Comparison of ENCODE assay signal across 1 cellular context in the genomic region with DNA sequence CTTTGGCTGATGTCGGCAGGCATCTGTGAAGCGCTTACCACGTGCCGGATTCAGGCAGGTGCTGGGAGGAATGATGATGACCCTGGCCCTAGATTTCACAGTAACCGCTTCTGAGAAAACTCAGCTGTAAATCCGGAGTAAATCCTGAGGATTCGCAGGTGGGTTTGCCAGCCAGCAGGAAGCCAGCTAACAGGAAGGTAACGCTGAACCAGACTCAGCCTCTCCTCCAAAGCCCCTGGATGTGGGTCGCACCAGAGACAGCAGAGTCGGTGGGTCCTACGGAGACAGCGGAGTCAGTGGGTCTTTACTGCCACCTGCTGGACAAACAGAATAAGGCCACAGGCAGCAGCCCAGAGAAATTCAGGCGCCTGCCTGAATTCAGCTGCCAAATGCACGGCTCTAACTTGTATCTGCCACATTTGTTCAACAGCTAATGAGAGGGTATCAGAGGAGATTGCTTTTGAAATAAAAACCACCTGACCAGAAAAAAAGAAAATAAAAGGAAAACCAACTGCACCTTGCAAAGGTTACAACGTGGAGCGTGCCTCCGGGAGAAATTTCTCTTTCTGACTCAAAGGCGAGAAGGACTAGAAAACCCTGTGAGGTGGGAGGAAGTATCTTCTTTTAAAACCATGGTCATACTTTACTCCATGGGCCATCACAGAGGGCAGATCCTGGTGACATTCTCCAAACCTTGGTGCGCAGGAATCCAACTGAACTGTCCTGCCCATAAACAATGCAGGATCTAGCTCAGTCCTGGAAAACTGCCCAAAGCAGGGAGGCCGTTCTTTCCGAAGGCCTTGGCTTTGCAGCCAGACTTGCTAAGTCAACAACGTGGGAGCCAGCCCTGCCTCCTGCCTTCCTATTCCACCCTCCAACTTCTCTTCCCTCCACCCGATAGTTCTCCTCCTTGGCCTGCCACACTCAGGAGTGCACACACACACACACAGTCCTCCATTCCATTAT.
TF ChIP-seq lines count a peak whose summit lies in the region.

No MANE protein-coding gene starts in this region.

TF ChIP-seq in SK-N-SH, 30 proteins besides CTCF, POLR2A, EP300 and RAD21 (continued from another document):
- TF ChIP-seq PBX3 (IDR thresholded peaks at IDR 0.05): no peak
- TF ChIP-seq GABPA (IDR thresholded peaks at IDR 0.05; ENCODE audit: low read depth): no peak
- TF ChIP-seq FOXJ3 (CRISPR knock-in tag; IDR thresholded peaks at IDR 0.05): no peak
- no peak for TF ChIP-seq GATA2 (CRISPR knock-in tag; IDR thresholded peaks at IDR 0.05)
